ENCODE assay signal across 10 cellular contexts in the genomic region with DNA sequence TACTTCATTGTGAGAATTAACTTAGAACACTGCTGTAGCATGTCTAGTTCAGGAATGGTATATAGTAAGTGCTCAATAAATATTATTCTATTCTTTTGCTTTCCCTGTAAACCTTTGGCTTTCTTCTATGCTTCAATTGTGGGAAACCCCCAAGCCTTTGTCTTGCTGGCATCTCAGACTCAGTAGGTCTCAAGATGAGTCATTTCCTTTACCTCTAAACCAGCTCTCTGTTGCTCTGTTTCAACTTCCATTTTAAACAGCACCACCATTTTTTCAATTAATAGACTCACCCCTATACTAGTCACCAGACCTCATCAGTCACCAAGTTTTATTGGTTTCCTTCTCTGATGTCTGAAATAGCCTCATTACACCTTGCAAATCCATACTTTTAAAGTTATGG. TPM values are rescaled to one million over a fixed set of nuclear protein-coding genes. Genes with fewer than 3 reads are reported as not detected.
A peak's percentile ranks its signal among the peaks of the same experiment; 100 is the strongest.
DNase-seq lines count a peak whose midpoint lies in the region; ATAC-seq and TF ChIP-seq lines count a peak whose summit lies in the region.
"Had no signal": no experiment of that assay in that cellular context is flagged by ENCODE, and none has a peak within 500 bp of the region (broad histone marks: within the 10 kb centered on the region; RNA-seq: fewer than 3 reads in every experiment).

No MANE protein-coding gene starts in this region.

- no peaks in the 10 kb centered on the region for H3K36me3 ChIP-seq in CD8-positive, alpha-beta T cell (ENCODE audit: insufficient read depth, low read length)
- no peaks in the 10 kb centered on the region for H3K36me3 ChIP-seq in stomach

- CTCF ChIA-PET in CD8-positive, alpha-beta T cell (lab: Charles Lee), result no interaction called here
- CTCF ChIA-PET in activated CD8-positive, alpha-beta T cell treated with anti-CD3 and anti-CD28 coated beads for 36 hours (lab: Charles Lee), result interaction anchor here (1.0 to 1.6 kb wide), 2 partner anchors 31 to 186 kb away, joined by 3 to 4 read pairs; no protein-coding TSS in a partner anchor

- no peaks in the 10 kb centered on the region for H3K36me3 Mint-ChIP-seq in CD8-positive, alpha-beta T cell
- H3K36me3 Mint-ChIP-seq in activated CD8-positive, alpha-beta T cell treated with anti-CD3 and anti-CD28 coated beads for 36 hours (ENCODE audit: low read depth), result peaks cover 6% of the 10 kb centered on the region
- no peaks in the 10 kb centered on the region for H3K36me3 Mint-ChIP-seq in glutamatergic neuron (ENCODE audit: unreplicated experiment)

- H3K4me3 Mint-ChIP-seq in CD8-positive, alpha-beta T cell, result no peak overlapping the region
- no peak overlapping the region for H3K4me3 Mint-ChIP-seq in activated CD8-positive, alpha-beta T cell treated with anti-CD3 and anti-CD28 coated beads for 36 hours
- H3K4me3 Mint-ChIP-seq in glutamatergic neuron (ENCODE audit: unreplicated experiment), result no peak overlapping the region

- DNase-seq in CD8-positive, alpha-beta T cell, result no peak
- DNase-seq in GM19240 (ENCODE audit: insufficient read length, low spot score) (peak; percentile 14), putamen (ENCODE audit: low spot score) (no peak), glutamatergic neuron (no peak), anterior cingulate cortex (lab: John Stamatoyannopoulos, UW) (no peak), stomach (no peak)
- DNase-seq in activated CD8-positive, alpha-beta T cell treated with anti-CD3 and anti-CD28 coated beads for 36 hours, result peak; percentile 49
- DNase-seq: Calu3 had no signal

- no peaks in the 10 kb centered on the region for H3K27me3 Mint-ChIP-seq in CD8-positive, alpha-beta T cell (ENCODE audit: low read depth)
- H3K27me3 Mint-ChIP-seq in activated CD8-positive, alpha-beta T cell treated with anti-CD3 and anti-CD28 coated beads for 36 hours, result no peaks in the 10 kb centered on the region
- H3K27me3 Mint-ChIP-seq in glutamatergic neuron (ENCODE audit: unreplicated experiment), result no peaks in the 10 kb centered on the region

- intact Hi-C loops in CD8-positive, alpha-beta T cell (cut with DNase I, micrococcal nuclease), result no loop called here
- intact Hi-C loops in activated CD8-positive, alpha-beta T cell treated with anti-CD3 and anti-CD28 coated beads for 36 hours (cut with micrococcal nuclease), result no loop called here
- intact Hi-C loops in stomach (cut with DNase I; ENCODE audit: low total_unique reads), result no loop called here

- H3K27ac ChIP-seq in CD8-positive, alpha-beta T cell (ENCODE audit: low read depth, low read length), result no peak overlapping the region
- no peak overlapping the region for H3K27ac ChIP-seq in stomach

- no peak for TF ChIP-seq CTCF in CD8-positive, alpha-beta T cell (IDR thresholded peaks at IDR 0.05)
- no peak for TF ChIP-seq CTCF in activated CD8-positive, alpha-beta T cell treated with anti-CD3 and anti-CD28 coated beads for 36 hours (IDR thresholded peaks at IDR 0.05)
- TF ChIP-seq CTCF in glutamatergic neuron (IDR thresholded peaks at IDR 0.05; ENCODE audit: partially characterized antibody, unreplicated experiment) (no peak), stomach (IDR thresholded peaks at IDR 0.05) (no peak)

- no peaks in the 10 kb centered on the region for H3K9me3 ChIP-seq in CD8-positive, alpha-beta T cell (ENCODE audit: low read length)
- H3K9me3 ChIP-seq in stomach, result no peaks in the 10 kb centered on the region

- peaks cover 7% of the 10 kb centered on the region for H3K4me1 Mint-ChIP-seq in CD8-positive, alpha-beta T cell (ENCODE audit: low read depth)
- peaks cover 21% of the 10 kb centered on the region for H3K4me1 Mint-ChIP-seq in activated CD8-positive, alpha-beta T cell treated with anti-CD3 and anti-CD28 coated beads for 36 hours (ENCODE audit: low read depth)
- H3K4me1 Mint-ChIP-seq in glutamatergic neuron (ENCODE audit: low read depth, unreplicated experiment), result no peaks in the 10 kb centered on the region

- no peaks in the 10 kb centered on the region for H3K27me3 ChIP-seq in CD8-positive, alpha-beta T cell (ENCODE audit: insufficient read depth, low read length)
- H3K27me3 ChIP-seq in stomach, result no peaks in the 10 kb centered on the region

- no peak overlapping the region for H3K4me3 ChIP-seq in CD8-positive, alpha-beta T cell (ENCODE audit: low read depth, low read length)
- no peak overlapping the region for H3K4me3 ChIP-seq in stomach

- ATAC-seq in CD8-positive, alpha-beta T cell, result peak; percentile 62
- ATAC-seq in HG03039 (IDR thresholded peaks at IDR 0.05; ENCODE audit: unreplicated experiment), result peak; percentile 100
- ATAC-seq in activated CD8-positive, alpha-beta T cell treated with anti-CD3 and anti-CD28 coated beads for 36 hours, result peak; percentile 98
- ATAC-seq: HepG2 had no signal

- no peak for TF ChIP-seq POLR2A in stomach (IDR thresholded peaks at IDR 0.05)

- no peak for TF ChIP-seq EP300 in stomach (IDR thresholded peaks at IDR 0.05)

- H3K9me3 Mint-ChIP-seq in CD8-positive, alpha-beta T cell, result no peaks in the 10 kb centered on the region
- peaks cover 2% of the 10 kb centered on the region for H3K9me3 Mint-ChIP-seq in activated CD8-positive, alpha-beta T cell treated with anti-CD3 and anti-CD28 coated beads for 36 hours
- no peaks in the 10 kb centered on the region for H3K9me3 Mint-ChIP-seq in glutamatergic neuron (ENCODE audit: unreplicated experiment)

- H3K4me1 ChIP-seq in CD8-positive, alpha-beta T cell (ENCODE audit: insufficient read depth, low read length), result no peaks in the 10 kb centered on the region
- no peaks in the 10 kb centered on the region for H3K4me1 ChIP-seq in stomach

- no peak overlapping the region for H3K27ac Mint-ChIP-seq in CD8-positive, alpha-beta T cell
- peak overlapping the region; percentile 92 for H3K27ac Mint-ChIP-seq in activated CD8-positive, alpha-beta T cell treated with anti-CD3 and anti-CD28 coated beads for 36 hours
- H3K27ac Mint-ChIP-seq in glutamatergic neuron (ENCODE audit: unreplicated experiment), result no peak overlapping the region

- POLR2A ChIA-PET in CD8-positive, alpha-beta T cell (lab: Charles Lee), result no interaction called here
- POLR2A ChIA-PET in activated CD8-positive, alpha-beta T cell treated with anti-CD3 and anti-CD28 coated beads for 36 hours (lab: Charles Lee), result interaction anchor here (1.2 kb wide), 1 partner anchor 1000 kb away, joined by 4 read pairs; no protein-coding TSS in a partner anchor

RNA-seq across cellular contexts. Expression of a gene that starts 43.5 kb away (rescaled TPM):
- total RNA-seq in CD8-positive, alpha-beta T cell, result 10 to 100 TPM in 1 of 2 experiments, 1 to 10 TPM in 1; 8.6 to 10.6 TPM
- total RNA-seq in activated CD8-positive, alpha-beta T cell treated with anti-CD3 and anti-CD28 coated beads for 36 hours, result 10 to 100 TPM; 58.6 to 61.0 TPM
- total RNA-seq in glutamatergic neuron (ENCODE audit: unreplicated experiment), result 22.2 TPM
- total RNA-seq in stomach, result 10 to 100 TPM in 3 of 5 donors, 1 to 10 TPM in 1, under 1 TPM in 1; 0.89 to 25.5 (median 18.4) TPM
- polyA plus RNA-seq in stomach, result 10 to 100 TPM; 11.5 to 16.2 (median 12.4) TPM

Comparison
In these comparisons a context has a peak if more than half of its experiments do, and no peak if none do; other contexts are left out.
1. DNase-seq: peak in GM19240 (single experiment) and activated CD8-positive, alpha-beta T cell treated with anti-CD3 and anti-CD28 coated beads for 36 hours (single experiment); none in CD8-positive, alpha-beta T cell (0 of 7), putamen (single experiment), glutamatergic neuron (single experiment), anterior cingulate cortex (0 of 58) and stomach (single experiment).
2. Peak in every context shown above with its lines, with median percentiles within 50 percentile points of each other: ATAC-seq.